ENCODE assay signal across 8 cellular contexts in genomic region chr6:49987749-49988148, GRCh38. TPM values are rescaled to one million over a fixed set of nuclear protein-coding genes. Genes with fewer than 3 reads are reported as not detected.
"Had no signal": no experiment of that assay in that cellular context is flagged by ENCODE, and none has a peak within 500 bp of the region (broad histone marks: within the 10 kb centered on the region; RNA-seq: fewer than 3 reads in every experiment).

No MANE protein-coding gene starts in this region.

- H2AFZ ChIP-seq: GM23248 had no signal

- H3K36me3 ChIP-seq: HAP-1 had no signal

- H3K9me3 ChIP-seq: HAP-1 had no signal

- FAIRE-seq: HTR-8/SVneo had no signal

- DNase-seq: GM23248, H7, KG1 had no signal

- H3K27ac Mint-ChIP-seq: IgD-negative memory B cell had no signal

- H3K4me1 ChIP-seq: HAP-1 had no signal

- H3K4me1 Mint-ChIP-seq: IgD-negative memory B cell had no signal

- H3K4me3 ChIP-seq: GM23248, HAP-1 had no signal

- H3K9ac ChIP-seq: GM23248 had no signal

- H3K36me3 Mint-ChIP-seq: IgD-negative memory B cell had no signal

- H3K4me3 Mint-ChIP-seq: IgD-negative memory B cell had no signal

- H3K27me3 Mint-ChIP-seq: IgD-negative memory B cell had no signal

- H3K27ac ChIP-seq: GM23248 had no signal

RNA-seq across cellular contexts. Expression of gene DEFB113, which starts 18.3 kb away (rescaled TPM):
- total RNA-seq: GM23248, H4, H7, HT-29 had no signal
- polyA plus RNA-seq: GM23248, IgD-negative memory B cell had no signal

RNA-seq across cellular contexts. Expression of gene DEFB114, which starts 23.8 kb away (rescaled TPM):
- total RNA-seq: GM23248, H4, H7, HT-29 had no signal
- polyA plus RNA-seq: GM23248, IgD-negative memory B cell had no signal

RNA-seq across cellular contexts. Expression of gene DEFB110, which starts 34.0 kb away (rescaled TPM):
- total RNA-seq: GM23248, H4, H7, HT-29 had no signal
- polyA plus RNA-seq: GM23248, IgD-negative memory B cell had no signal
